1 cellular context compared by ENCODE assay signal in the genomic region with DNA sequence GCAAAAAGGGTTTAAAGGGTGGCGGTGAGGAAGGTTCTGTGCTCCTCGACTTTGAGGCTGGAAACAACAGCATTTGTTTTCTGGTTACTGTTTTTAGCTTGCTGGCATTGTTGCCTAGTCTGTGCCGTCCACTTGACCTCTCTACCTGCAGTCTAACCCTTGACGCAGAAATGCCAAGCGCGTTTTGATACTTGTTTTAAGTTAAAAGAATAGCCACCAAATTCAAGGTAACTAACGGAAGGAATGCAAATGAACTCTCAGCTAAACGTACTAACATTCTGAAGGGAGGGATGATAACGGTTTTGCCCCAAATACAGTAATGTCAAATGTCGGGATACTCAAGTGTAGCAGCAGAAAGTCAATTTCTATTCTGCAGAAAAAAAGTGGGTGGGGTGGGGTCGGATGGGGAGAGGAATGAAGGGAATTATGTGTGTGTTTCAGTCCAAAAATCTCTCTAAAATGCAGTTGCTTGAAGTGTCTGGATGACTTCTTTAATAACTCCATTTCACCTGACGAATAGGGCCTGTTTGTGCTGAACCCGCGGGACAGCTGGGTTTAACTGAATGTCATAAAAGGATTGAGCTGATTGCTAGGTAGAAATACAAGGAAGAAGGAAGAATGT.
TF ChIP-seq lines count a peak whose summit lies in the region.

No MANE protein-coding gene starts in this region.

TF ChIP-seq in H1, 55 proteins besides CTCF, POLR2A, EP300 and RAD21 (continued from another document):
- TF ChIP-seq, protein P1, sequence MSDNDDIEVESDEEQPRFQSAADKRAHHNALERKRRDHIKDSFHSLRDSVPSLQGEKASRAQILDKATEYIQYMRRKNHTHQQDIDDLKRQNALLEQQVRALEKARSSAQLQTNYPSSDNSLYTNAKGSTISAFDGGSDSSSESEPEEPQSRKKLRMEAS (IDR thresholded peaks at IDR 0.05): no peak
- TF ChIP-seq JUN (IDR thresholded peaks at IDR 0.05; ENCODE audit: low read depth, low read length) (no peak), ASH2L (IDR thresholded peaks at IDR 0.05; ENCODE audit: low read length) (no peak), PHF8 (conservative IDR thresholded peaks at IDR 0.05; ENCODE audit: low read depth, low read length) (no peak), CBX8 (IDR thresholded peaks at IDR 0.05; ENCODE audit: borderline replicate concordance, low read depth, low read length) (no peak), EZH2 (IDR thresholded peaks at IDR 0.05; ENCODE audit: low read depth, low read length, severe bottlenecking) (peak; percentile 90), FOSL1 (IDR thresholded peaks at IDR 0.05; ENCODE audit: insufficient read depth, low read depth, low read length) (no peak), SUZ12 (IDR thresholded peaks at IDR 0.05; ENCODE audit: low read length) (peak; percentile 85; the same call in 1 of the 2 replicates), BCL11A (IDR thresholded peaks at IDR 0.05; ENCODE audit: low read depth in 2 of 2, low read length in 2 of 2) (no peak), CTBP2 (IDR thresholded peaks at IDR 0.05; ENCODE audit: borderline replicate concordance, insufficient read depth, insufficient read length, low read length) (no peak), CREB1 (IDR thresholded peaks at IDR 0.05) (no peak), JUND (IDR thresholded peaks at IDR 0.05; ENCODE audit: low read length) (no peak), SP4 (IDR thresholded peaks at IDR 0.05; ENCODE audit: low read length) (no peak), RNF2 (IDR thresholded peaks at IDR 0.05; ENCODE audit: borderline replicate concordance, low read depth, low read length, missing control alignments, poor library complexity, severe bottlenecking) (peak; percentile 4), USF2 (IDR thresholded peaks at IDR 0.05; ENCODE audit: low read length) (no peak), TAF1 (IDR thresholded peaks at IDR 0.05; ENCODE audit: low read depth, low read length) (no peak), SRF (IDR thresholded peaks at IDR 0.05; ENCODE audit: low read depth, low read length) (no peak), TBP (IDR thresholded peaks at IDR 0.05; ENCODE audit: low read depth, low read length) (no peak)
- TF ChIP-seq, protein P2, sequence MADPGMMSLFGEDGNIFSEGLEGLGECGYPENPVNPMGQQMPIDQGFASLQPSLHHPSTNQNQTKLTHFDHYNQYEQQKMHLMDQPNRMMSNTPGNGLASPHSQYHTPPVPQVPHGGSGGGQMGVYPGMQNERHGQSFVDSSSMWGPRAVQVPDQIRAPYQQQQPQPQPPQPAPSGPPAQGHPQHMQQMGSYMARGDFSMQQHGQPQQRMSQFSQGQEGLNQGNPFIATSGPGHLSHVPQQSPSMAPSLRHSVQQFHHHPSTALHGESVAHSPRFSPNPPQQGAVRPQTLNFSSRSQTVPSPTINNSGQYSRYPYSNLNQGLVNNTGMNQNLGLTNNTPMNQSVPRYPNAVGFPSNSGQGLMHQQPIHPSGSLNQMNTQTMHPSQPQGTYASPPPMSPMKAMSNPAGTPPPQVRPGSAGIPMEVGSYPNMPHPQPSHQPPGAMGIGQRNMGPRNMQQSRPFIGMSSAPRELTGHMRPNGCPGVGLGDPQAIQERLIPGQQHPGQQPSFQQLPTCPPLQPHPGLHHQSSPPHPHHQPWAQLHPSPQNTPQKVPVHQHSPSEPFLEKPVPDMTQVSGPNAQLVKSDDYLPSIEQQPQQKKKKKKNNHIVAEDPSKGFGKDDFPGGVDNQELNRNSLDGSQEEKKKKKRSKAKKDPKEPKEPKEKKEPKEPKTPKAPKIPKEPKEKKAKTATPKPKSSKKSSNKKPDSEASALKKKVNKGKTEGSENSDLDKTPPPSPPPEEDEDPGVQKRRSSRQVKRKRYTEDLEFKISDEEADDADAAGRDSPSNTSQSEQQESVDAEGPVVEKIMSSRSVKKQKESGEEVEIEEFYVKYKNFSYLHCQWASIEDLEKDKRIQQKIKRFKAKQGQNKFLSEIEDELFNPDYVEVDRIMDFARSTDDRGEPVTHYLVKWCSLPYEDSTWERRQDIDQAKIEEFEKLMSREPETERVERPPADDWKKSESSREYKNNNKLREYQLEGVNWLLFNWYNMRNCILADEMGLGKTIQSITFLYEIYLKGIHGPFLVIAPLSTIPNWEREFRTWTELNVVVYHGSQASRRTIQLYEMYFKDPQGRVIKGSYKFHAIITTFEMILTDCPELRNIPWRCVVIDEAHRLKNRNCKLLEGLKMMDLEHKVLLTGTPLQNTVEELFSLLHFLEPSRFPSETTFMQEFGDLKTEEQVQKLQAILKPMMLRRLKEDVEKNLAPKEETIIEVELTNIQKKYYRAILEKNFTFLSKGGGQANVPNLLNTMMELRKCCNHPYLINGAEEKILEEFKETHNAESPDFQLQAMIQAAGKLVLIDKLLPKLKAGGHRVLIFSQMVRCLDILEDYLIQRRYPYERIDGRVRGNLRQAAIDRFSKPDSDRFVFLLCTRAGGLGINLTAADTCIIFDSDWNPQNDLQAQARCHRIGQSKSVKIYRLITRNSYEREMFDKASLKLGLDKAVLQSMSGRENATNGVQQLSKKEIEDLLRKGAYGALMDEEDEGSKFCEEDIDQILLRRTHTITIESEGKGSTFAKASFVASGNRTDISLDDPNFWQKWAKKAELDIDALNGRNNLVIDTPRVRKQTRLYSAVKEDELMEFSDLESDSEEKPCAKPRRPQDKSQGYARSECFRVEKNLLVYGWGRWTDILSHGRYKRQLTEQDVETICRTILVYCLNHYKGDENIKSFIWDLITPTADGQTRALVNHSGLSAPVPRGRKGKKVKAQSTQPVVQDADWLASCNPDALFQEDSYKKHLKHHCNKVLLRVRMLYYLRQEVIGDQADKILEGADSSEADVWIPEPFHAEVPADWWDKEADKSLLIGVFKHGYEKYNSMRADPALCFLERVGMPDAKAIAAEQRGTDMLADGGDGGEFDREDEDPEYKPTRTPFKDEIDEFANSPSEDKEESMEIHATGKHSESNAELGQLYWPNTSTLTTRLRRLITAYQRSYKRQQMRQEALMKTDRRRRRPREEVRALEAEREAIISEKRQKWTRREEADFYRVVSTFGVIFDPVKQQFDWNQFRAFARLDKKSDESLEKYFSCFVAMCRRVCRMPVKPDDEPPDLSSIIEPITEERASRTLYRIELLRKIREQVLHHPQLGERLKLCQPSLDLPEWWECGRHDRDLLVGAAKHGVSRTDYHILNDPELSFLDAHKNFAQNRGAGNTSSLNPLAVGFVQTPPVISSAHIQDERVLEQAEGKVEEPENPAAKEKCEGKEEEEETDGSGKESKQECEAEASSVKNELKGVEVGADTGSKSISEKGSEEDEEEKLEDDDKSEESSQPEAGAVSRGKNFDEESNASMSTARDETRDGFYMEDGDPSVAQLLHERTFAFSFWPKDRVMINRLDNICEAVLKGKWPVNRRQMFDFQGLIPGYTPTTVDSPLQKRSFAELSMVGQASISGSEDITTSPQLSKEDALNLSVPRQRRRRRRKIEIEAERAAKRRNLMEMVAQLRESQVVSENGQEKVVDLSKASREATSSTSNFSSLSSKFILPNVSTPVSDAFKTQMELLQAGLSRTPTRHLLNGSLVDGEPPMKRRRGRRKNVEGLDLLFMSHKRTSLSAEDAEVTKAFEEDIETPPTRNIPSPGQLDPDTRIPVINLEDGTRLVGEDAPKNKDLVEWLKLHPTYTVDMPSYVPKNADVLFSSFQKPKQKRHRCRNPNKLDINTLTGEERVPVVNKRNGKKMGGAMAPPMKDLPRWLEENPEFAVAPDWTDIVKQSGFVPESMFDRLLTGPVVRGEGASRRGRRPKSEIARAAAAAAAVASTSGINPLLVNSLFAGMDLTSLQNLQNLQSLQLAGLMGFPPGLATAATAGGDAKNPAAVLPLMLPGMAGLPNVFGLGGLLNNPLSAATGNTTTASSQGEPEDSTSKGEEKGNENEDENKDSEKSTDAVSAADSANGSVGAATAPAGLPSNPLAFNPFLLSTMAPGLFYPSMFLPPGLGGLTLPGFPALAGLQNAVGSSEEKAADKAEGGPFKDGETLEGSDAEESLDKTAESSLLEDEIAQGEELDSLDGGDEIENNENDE (IDR thresholded peaks at IDR 0.05; ENCODE audit: insufficient replicate concordance, low read length): no peak
